Comparison of ENCODE assay signal across 8 cellular contexts in genomic region chr6:118649918-118650499, GRCh38. TPM values are rescaled to one million over a fixed set of nuclear protein-coding genes. Genes with fewer than 3 reads are reported as not detected.
A peak's percentile ranks its signal among the peaks of the same experiment; 100 is the strongest.
DNase-seq lines count a peak whose midpoint lies in the region; ATAC-seq and TF ChIP-seq lines count a peak whose summit lies in the region.

No MANE protein-coding gene starts in this region.

- H3K4me1 Mint-ChIP-seq in Caco-2 (ENCODE audit: low read depth, unreplicated experiment) (no peaks in the 10 kb centered on the region), endothelial cell (ENCODE audit: unreplicated experiment) (peaks cover 4% of the 10 kb centered on the region), osteocyte (ENCODE audit: unreplicated experiment) (peaks cover 18% of the 10 kb centered on the region)

- H3K79me2 ChIP-seq in OCI-LY3 (ENCODE audit: low read length), result peaks cover 4% of the 10 kb centered on the region; the same call in 1 of the 2 replicates

- H3K27me3 Mint-ChIP-seq in Caco-2 (ENCODE audit: insufficient read depth, unreplicated experiment), result peaks cover 9% of the 10 kb centered on the region
- peaks cover 9% of the 10 kb centered on the region for H3K27me3 Mint-ChIP-seq in endothelial cell (ENCODE audit: unreplicated experiment)
- peaks cover 4% of the 10 kb centered on the region for H3K27me3 Mint-ChIP-seq in osteocyte (ENCODE audit: unreplicated experiment)

- H3K9me3 Mint-ChIP-seq in Caco-2 (ENCODE audit: unreplicated experiment), result no peaks in the 10 kb centered on the region
- H3K9me3 Mint-ChIP-seq in endothelial cell (ENCODE audit: unreplicated experiment), result no peaks in the 10 kb centered on the region
- no peaks in the 10 kb centered on the region for H3K9me3 Mint-ChIP-seq in osteocyte (ENCODE audit: unreplicated experiment)

- H4K20me1 ChIP-seq in OCI-LY3 (ENCODE audit: insufficient read depth, low read length), result no peaks in the 10 kb centered on the region

- DNase-seq in Caco-2 (no peak), endothelial cell (ENCODE audit: low spot score) (no peak), osteocyte (ENCODE audit: extremely low spot score, unreplicated experiment) (no peak)

- no peak overlapping the region for H3K27ac ChIP-seq in OCI-LY3 (ENCODE audit: low read length)

- H3K4me3 ChIP-seq in Caco-2 (ENCODE audit: low read depth, low read length), result peak overlapping the region; percentile 71
- H3K4me3 ChIP-seq in OCI-LY3 (ENCODE audit: low read length), result peak overlapping the region; percentile 85

- intact Hi-C loops in Caco-2 (cut with micrococcal nuclease; ENCODE audit: unreplicated experiment), result loop anchor here (10.0 kb wide), 1 partner anchor 125 kb away; no protein-coding TSS in a partner anchor

- H3K27ac Mint-ChIP-seq in Caco-2 (ENCODE audit: unreplicated experiment), result no peak overlapping the region
- peak overlapping the region; percentile 64 for H3K27ac Mint-ChIP-seq in endothelial cell (ENCODE audit: unreplicated experiment)
- peak overlapping the region; percentile 71 for H3K27ac Mint-ChIP-seq in osteocyte (ENCODE audit: unreplicated experiment)

- ATAC-seq in HG03159 (IDR thresholded peaks at IDR 0.05; ENCODE audit: unreplicated experiment), result no peak
- no peak for ATAC-seq in GM21528 (IDR thresholded peaks at IDR 0.05; ENCODE audit: low FRiP score, unreplicated experiment)
- no peak for ATAC-seq in HG03469 (IDR thresholded peaks at IDR 0.05; ENCODE audit: unreplicated experiment)
- ATAC-seq in activated CD4-positive, CD25-positive, alpha-beta regulatory T cell treated with anti-CD3 and anti-CD28 coated beads, Interleukin-2, amount 50 U/mL, for 24 hours, result no peak

- no TSS peak for BruUV-seq in Caco-2 (replicated peaks; lab: Mats Ljungman, UMichigan)

- POLR2A ChIA-PET in Caco-2 (lab: Charles Lee), result no interaction called here

- TF ChIP-seq CTCF in Caco-2 (IDR thresholded peaks at IDR 0.05; ENCODE audit: insufficient read depth in 1 of 2, low read depth in 1 of 2, low read length in 1 of 2, severe bottlenecking in 1 of 2, unreplicated experiment in 1 of 2) (no peak), OCI-LY3 (IDR thresholded peaks at IDR 0.05; ENCODE audit: low read depth, low read length) (no peak), endothelial cell (IDR thresholded peaks at IDR 0.05; ENCODE audit: unreplicated experiment) (no peak), osteocyte (IDR thresholded peaks at IDR 0.05) (no peak)

- H3K4me3 Mint-ChIP-seq in Caco-2 (ENCODE audit: unreplicated experiment) (peak overlapping the region; percentile 87), endothelial cell (ENCODE audit: unreplicated experiment) (peak overlapping the region; percentile 96), osteocyte (ENCODE audit: unreplicated experiment) (peak overlapping the region; percentile 82)

- H3K4me1 ChIP-seq in Caco-2 (peaks cover 4% of the 10 kb centered on the region; the same call in 1 of the 2 replicates), OCI-LY3 (ENCODE audit: low read length) (peaks cover 16% of the 10 kb centered on the region)

- peak overlapping the region; percentile 72 for H3K9ac ChIP-seq in OCI-LY3 (ENCODE audit: low read length)

- no peaks in the 10 kb centered on the region; the same call in 1 of the 2 replicates for H3K27me3 ChIP-seq in Caco-2 (replicated peaks; ENCODE audit: control insufficient read depth, insufficient read depth, low read length)
- H3K27me3 ChIP-seq in OCI-LY3 (ENCODE audit: low read depth, low read length), result no peaks in the 10 kb centered on the region

- H3K36me3 ChIP-seq in Caco-2 (ENCODE audit: control insufficient read depth, insufficient read depth, low read length), result no peaks in the 10 kb centered on the region
- H3K36me3 ChIP-seq in OCI-LY3 (replicated peaks; ENCODE audit: low read depth, low read length), result no peaks in the 10 kb centered on the region

- CTCF ChIA-PET in Caco-2 (lab: Charles Lee), result no interaction called here

- peak overlapping the region; percentile 94 for H3K4me2 ChIP-seq in OCI-LY3 (ENCODE audit: low read length)

- peak overlapping the region; percentile 44; the same call in 1 of the 2 replicates for H2AFZ ChIP-seq in OCI-LY3 (ENCODE audit: low read depth, low read length)

- H3K9me3 ChIP-seq in Caco-2 (no peaks in the 10 kb centered on the region), OCI-LY3 (ENCODE audit: insufficient read depth, low read length) (no peaks in the 10 kb centered on the region)

- no peaks in the 10 kb centered on the region for H3K36me3 Mint-ChIP-seq in Caco-2 (ENCODE audit: insufficient read depth, unreplicated experiment)
- H3K36me3 Mint-ChIP-seq in endothelial cell (ENCODE audit: low read depth, unreplicated experiment), result no peaks in the 10 kb centered on the region
- H3K36me3 Mint-ChIP-seq in osteocyte (ENCODE audit: unreplicated experiment), result no peaks in the 10 kb centered on the region

RNA-seq across cellular contexts. Expression of gene CEP85L, which starts 1.4 kb away (rescaled TPM):
- total RNA-seq in Caco-2 (2022) (0.29 and 0.46 TPM in 2 replicates), endothelial cell (ENCODE audit: unreplicated experiment) (22.2 TPM), osteocyte (10.4 and 10.6 TPM in 2 replicates)
